21 cellular contexts compared by ENCODE assay signal in genomic region chr7:25308898-25309521, GRCh38.
A peak's percentile ranks its signal among the peaks of the same experiment; 100 is the strongest.
DNase-seq lines count a peak whose midpoint lies in the region; ATAC-seq, FAIRE-seq and TF ChIP-seq lines count a peak whose summit lies in the region.
"Had no signal": no experiment of that assay in that cellular context is flagged by ENCODE, and none has a peak within 500 bp of the region (broad histone marks: within the 10 kb centered on the region; RNA-seq: fewer than 3 reads in every experiment).

No MANE protein-coding gene starts in this region.

- H3K4me3 ChIP-seq in skin epidermis = no peak overlapping the region
- H3K4me3 ChIP-seq: GM12878, Peyer's patch had no signal

- POLR2A ChIA-PET in activated CD4-positive, alpha-beta T cell treated with anti-CD3 and anti-CD28 coated beads, Interleukin-2, amount 10 ng/mL, durations not matched to agents 7 days and 5 days (lab: Charles Lee) = no interaction called here

- DNase-seq in cerebellar cortex (ENCODE audit: low spot score) = peak; percentile 78
- peak; percentile 23 for DNase-seq in midbrain (lab: John Stamatoyannopoulos, UW)
- DNase-seq in NCI-H187 treated with DMSO at 0.1 percent for 48 hours (lab: John Stamatoyannopoulos, UW) = no peak
- DNase-seq in GM10266 (ENCODE audit: extremely low spot score) = no peak
- no peak for DNase-seq in activated CD4-positive, alpha-beta T cell treated with anti-CD3 and anti-CD28 coated beads, Interleukin-2, amount 10 ng/mL, durations not matched to agents 7 days and 5 days
- DNase-seq: 8988T, Caco-2, GF-D8, NCI-H1092 treated with DMSO at 0.1 percent for 48 hours, NCI-H146, NCI-H2081, NCI-H446 treated with DMSO at 0.1 percent for 48 hours, Peyer's patch, Right ventricle myocardium superior had no signal

- CTCF ChIA-PET in activated CD4-positive, alpha-beta T cell treated with anti-CD3 and anti-CD28 coated beads, Interleukin-2, amount 10 ng/mL, durations not matched to agents 7 days and 5 days (lab: Charles Lee) = interaction anchor here (0.6 kb wide), 1 partner anchor 260 kb away, joined by 3 read pairs; no protein-coding TSS in a partner anchor

- no peak for ATAC-seq in HG03139 (IDR thresholded peaks at IDR 0.05; ENCODE audit: unreplicated experiment)
- ATAC-seq: GM12878 had no signal

- no peak overlapping the region for H3K27ac Mint-ChIP-seq in activated CD4-positive, alpha-beta T cell treated with anti-CD3 and anti-CD28 coated beads, Interleukin-2, amount 10 ng/mL, durations not matched to agents 7 days and 5 days
- H3K27ac Mint-ChIP-seq: B cell had no signal

- no peaks in the 10 kb centered on the region for H3K27me3 Mint-ChIP-seq in activated CD4-positive, alpha-beta T cell treated with anti-CD3 and anti-CD28 coated beads, Interleukin-2, amount 10 ng/mL, durations not matched to agents 7 days and 5 days

- peak overlapping the region in 14 of 21 experiments; percentile 2 to 73 (median 32) for H3K27ac ChIP-seq in skin epidermis
- H3K27ac ChIP-seq: Peyer's patch had no signal

- H3K36me3 Mint-ChIP-seq in activated CD4-positive, alpha-beta T cell treated with anti-CD3 and anti-CD28 coated beads, Interleukin-2, amount 10 ng/mL, durations not matched to agents 7 days and 5 days (ENCODE audit: low read depth) = no peaks in the 10 kb centered on the region

- H3K4me3 Mint-ChIP-seq in activated CD4-positive, alpha-beta T cell treated with anti-CD3 and anti-CD28 coated beads, Interleukin-2, amount 10 ng/mL, durations not matched to agents 7 days and 5 days = no peak overlapping the region
- H3K4me3 Mint-ChIP-seq: B cell had no signal

- no peak for TF ChIP-seq CTCF in GM10266 (IDR thresholded peaks at IDR 0.05; ENCODE audit: control insufficient read depth, insufficient read depth, low read depth, missing control alignments)

- FAIRE-seq in G401.6 (lab: Jason Lieb, UNC) = peak; percentile 99
- FAIRE-seq: GM12878, GM18507, H1 had no signal

- no peaks in the 10 kb centered on the region for H3K9me3 Mint-ChIP-seq in activated CD4-positive, alpha-beta T cell treated with anti-CD3 and anti-CD28 coated beads, Interleukin-2, amount 10 ng/mL, durations not matched to agents 7 days and 5 days

- H3K4me1 Mint-ChIP-seq in activated CD4-positive, alpha-beta T cell treated with anti-CD3 and anti-CD28 coated beads, Interleukin-2, amount 10 ng/mL, durations not matched to agents 7 days and 5 days = no peaks in the 10 kb centered on the region
- H3K4me1 Mint-ChIP-seq: B cell had no signal

Comparison
In these comparisons a context has a peak if more than half of its experiments do, and no peak if none do; other contexts are left out.
1. DNase-seq: peak in cerebellar cortex (single experiment) and midbrain (single experiment); none in NCI-H187 treated with DMSO at 0.1 percent for 48 hours (single experiment), GM10266 (single experiment) and activated CD4-positive, alpha-beta T cell treated with anti-CD3 and anti-CD28 coated beads, Interleukin-2, amount 10 ng/mL, durations not matched to agents 7 days and 5 days (single experiment).